In the genomic region with DNA sequence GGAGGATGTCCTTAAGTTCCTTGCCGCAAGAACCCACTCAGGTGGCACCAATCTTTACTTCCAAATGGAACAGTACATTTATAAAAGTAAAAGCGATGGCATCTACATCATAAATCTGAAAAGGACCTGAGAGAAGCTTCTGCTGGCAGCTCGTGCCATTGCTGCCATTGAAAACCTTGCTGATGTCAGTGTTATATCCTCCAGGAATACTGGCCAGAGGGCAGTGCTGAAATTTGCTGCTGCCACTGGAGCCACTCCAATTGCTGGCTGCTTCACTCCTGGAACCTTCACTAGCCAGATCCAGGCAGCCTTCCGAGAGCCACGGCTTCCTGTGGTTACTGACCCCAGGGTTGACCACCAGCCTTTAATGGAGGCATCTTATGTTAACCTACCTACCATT, we compare ENCODE assay signal across 23 cellular contexts.
"Had no signal": no experiment of that assay in that cellular context is flagged by ENCODE, and none has a peak within 500 bp of the region (broad histone marks: within the 10 kb centered on the region; RNA-seq: fewer than 3 reads in every experiment).

No MANE protein-coding gene starts in this region.

- DNase-seq: dermis blood vessel endothelial cell; dorsolateral prefrontal cortex; effector CD4-positive, alpha-beta T cell; effector memory CD4-positive, alpha-beta T cell; foreskin keratinocyte; heart left ventricle; hypothalamus; left cardiac atrium; left lung; left ventricle myocardium superior; lower lobe of right lung; mesenchymal stem cell; mucosa of descending colon; naive B cell; naive thymus-derived CD8-positive, alpha-beta T cell had no signal

- H3K4me3 ChIP-seq: coronary artery, dorsolateral prefrontal cortex, esophagus muscularis mucosa, gastroesophageal sphincter, heart left ventricle, hepatocyte, left lung, lower lobe of right lung, mucosa of descending colon had no signal

- H2AFZ ChIP-seq: hepatocyte had no signal

- FAIRE-seq: endothelial cell of umbilical vein, frontal cortex, islet of Langerhans, keratinocyte had no signal

- H3K4me1 ChIP-seq: foreskin keratinocyte had no signal

- H3K36me3 ChIP-seq: esophagus muscularis mucosa, gastroesophageal sphincter, heart left ventricle, left lung, lower lobe of right lung had no signal

- H3K79me2 ChIP-seq: hepatocyte had no signal

- H3K9me3 ChIP-seq: left lung, lower lobe of right lung, mucosa of descending colon had no signal

- H3K27ac ChIP-seq: coronary artery, dorsolateral prefrontal cortex, esophagus muscularis mucosa, foreskin keratinocyte, gastroesophageal sphincter, heart left ventricle, hepatocyte, left lung, lower lobe of right lung had no signal

- H3K4me2 ChIP-seq: hepatocyte had no signal

- ATAC-seq: foreskin keratinocyte; gastroesophageal sphincter; heart left ventricle; left cardiac atrium; left lung; left ventricle myocardium superior; lower lobe of right lung; mucosa of descending colon; naive thymus-derived CD8-positive, alpha-beta T cell had no signal
